ENCODE assay signal across 11 cellular contexts in genomic region chr9:89664896-89665329, GRCh38.
DNase-seq lines count a peak whose midpoint lies in the region; ATAC-seq, FAIRE-seq and TF ChIP-seq lines count a peak whose summit lies in the region.
"Had no signal": no experiment of that assay in that cellular context is flagged by ENCODE, and none has a peak within 500 bp of the region (broad histone marks: within the 10 kb centered on the region; RNA-seq: fewer than 3 reads in every experiment).

No MANE protein-coding gene starts in this region.

- H3K4me3 ChIP-seq in kidney (ENCODE audit: low read length in 2 of 2) (no peak overlapping the region), stomach (no peak overlapping the region)

- H3K4me1 ChIP-seq in kidney (ENCODE audit: control insufficient read depth in 1 of 2, insufficient read depth in 1 of 2, low read depth in 1 of 2, low read length in 2 of 2) (peaks cover 10 to 20% of the 10 kb centered on the region in 2 donors), stomach (peaks cover 69 to 92% (median 85%) of the 10 kb centered on the region in 4 donors)

- DNase-seq in HT-29 (ENCODE audit: low spot score): peak; percentile 85
- peak; percentile 84 for DNase-seq in NCI-H774 (lab: John Stamatoyannopoulos, UW)
- peak; percentile 94 for DNase-seq in kidney
- DNase-seq in stomach: peak; percentile 94
- no peak for DNase-seq in GM03348 (ENCODE audit: low spot score)
- DNase-seq in activated CD8-positive, alpha-beta memory T cell treated with anti-CD3 and anti-CD28 coated beads for 24 hours: no peak
- no peak for DNase-seq in effector CD4-positive, alpha-beta T cell
- DNase-seq: activated CD4-positive, alpha-beta T cell treated with anti-CD3 and anti-CD28 coated beads for 4 hours; NCI-H446 treated with DMSO at 0.1 percent for 48 hours; SK-N-SH had no signal

- H3K36me3 ChIP-seq in kidney (ENCODE audit: control insufficient read depth in 1 of 2, insufficient read depth in 2 of 2, low read length in 2 of 2) (no peaks in the 10 kb centered on the region), stomach (no peaks in the 10 kb centered on the region)

- no peak for ATAC-seq in HG03045 (IDR thresholded peaks at IDR 0.05; ENCODE audit: unreplicated experiment)

- FAIRE-seq in kidney (lab: Jason Lieb, UNC): no peak

- 26 to 69% (median 41%) methylated on average over 11 to 13 of the region's 13 CpGs for WGBS in stomach, 5 donors

- no peak overlapping the region for H3K9ac ChIP-seq in kidney (ENCODE audit: low read length in 2 of 2)
- H3K9ac ChIP-seq: SK-N-SH had no signal

- TF ChIP-seq POLR2A in stomach (IDR thresholded peaks at IDR 0.05): peak in 1 of 4 donors; percentile 23

- no peak for TF ChIP-seq CTCF in kidney (IDR thresholded peaks at IDR 0.05; ENCODE audit: borderline replicate concordance, extremely low read depth, insufficient read depth)
- TF ChIP-seq CTCF in stomach (IDR thresholded peaks at IDR 0.05): no peak

- no peaks in the 10 kb centered on the region for H3K9me3 ChIP-seq in kidney (ENCODE audit: control insufficient read depth in 1 of 2, low read length in 2 of 2)
- H3K9me3 ChIP-seq in stomach: no peaks in the 10 kb centered on the region
- H3K9me3 ChIP-seq: SK-N-SH had no signal

- TF ChIP-seq EP300 in stomach (IDR thresholded peaks at IDR 0.05): peak; percentile 29

- H3K27me3 ChIP-seq in stomach: no peaks in the 10 kb centered on the region

- H3K27ac ChIP-seq in kidney (ENCODE audit: low read depth in 2 of 2, low read length in 2 of 2) (peak overlapping the region; percentile 17 to 55), stomach (peak overlapping the region; percentile 79 to 88 (median 81))

- intact Hi-C loops in kidney (cut with DNase I) (no loop called here), stomach (cut with DNase I; ENCODE audit: low total_unique reads) (no loop called here)

Comparison
In these comparisons a context has a peak if more than half of its experiments do, and no peak if none do; other contexts are left out.
1. DNase-seq: peak in HT-29 (single experiment), NCI-H774 (single experiment), kidney (single experiment) and stomach (single experiment); none in GM03348 (single experiment), activated CD8-positive, alpha-beta memory T cell treated with anti-CD3 and anti-CD28 coated beads for 24 hours (single experiment) and effector CD4-positive, alpha-beta T cell (single experiment).